In the genomic region with DNA sequence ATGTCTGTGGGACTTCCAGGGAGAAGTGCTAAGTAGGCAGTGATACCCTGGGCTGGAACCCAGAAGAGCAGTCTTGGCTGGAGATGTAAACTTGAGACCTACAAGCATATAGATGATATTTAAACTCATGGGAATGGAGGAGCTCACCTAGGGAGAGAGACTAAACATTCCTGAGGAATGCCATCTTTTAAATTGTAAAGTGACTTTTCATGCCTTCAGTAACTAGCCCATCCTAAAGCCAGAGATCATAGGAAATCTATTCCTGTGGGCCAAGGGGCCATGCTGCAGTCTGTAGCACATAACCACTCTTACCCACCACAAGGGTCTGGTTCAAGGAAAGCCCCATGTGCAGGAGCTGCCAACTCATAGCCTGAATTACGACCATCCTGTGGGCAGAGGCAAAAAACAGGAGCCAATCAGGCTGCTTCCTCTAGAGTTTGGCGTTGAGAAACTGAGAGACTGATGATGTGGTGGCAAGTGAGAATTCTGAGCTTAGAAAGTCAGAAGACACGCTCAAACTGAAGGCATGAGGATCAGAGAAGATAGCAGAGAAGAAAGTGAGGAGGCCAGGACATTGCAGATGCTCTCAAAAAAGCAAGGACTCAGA, we compare ENCODE assay signal across 17 cellular contexts. TPM values are rescaled to one million over a fixed set of nuclear protein-coding genes. Genes with fewer than 3 reads are reported as not detected.
DNase-seq lines count a peak whose midpoint lies in the region; ATAC-seq and TF ChIP-seq lines count a peak whose summit lies in the region.
"Had no signal": no experiment of that assay in that cellular context is flagged by ENCODE, and none has a peak within 500 bp of the region (broad histone marks: within the 10 kb centered on the region; RNA-seq: fewer than 3 reads in every experiment).

No MANE protein-coding gene starts in this region.

- no peak overlapping the region for H3K4me3 ChIP-seq in thoracic aorta
- H3K4me3 ChIP-seq: ovary, thyroid gland had no signal

- H3K36me3 ChIP-seq in thoracic aorta = no peaks in the 10 kb centered on the region
- H3K36me3 ChIP-seq: ovary, thyroid gland had no signal

- TF ChIP-seq CTCF in thoracic aorta (IDR thresholded peaks at IDR 0.05) = no peak

- DNase-seq in activated naive CD4-positive, alpha-beta T cell treated with anti-CD3 and anti-CD28 coated beads for 36 hours = peak; percentile 47
- DNase-seq in activated naive CD4-positive, alpha-beta T cell treated with anti-CD3 and anti-CD28 coated beads, Interleukin-2, amount 10 ng/mL, durations not matched to agents 7 days and 5 days = no peak
- peak; percentile 59 for DNase-seq in T-helper 2 cell treated with Interferon-gamma antibody and Interleukin-4, amounts not matched to agents 5 μg/mL and 100 μg/mL, for 36 hours (ENCODE audit: low spot score)
- no peak for DNase-seq in thoracic aorta (ENCODE audit: low spot score)
- no peak for DNase-seq in SKM-1 treated with dmso at 0.1 percent for 144 hours (lab: John Stamatoyannopoulos, UW; ENCODE audit: unreplicated experiment)
- DNase-seq in Right ventricle myocardium inferior (ENCODE audit: missing footprints) = no peak
- DNase-seq: activated naive CD4-positive, alpha-beta T cell treated with anti-CD3 and anti-CD28 coated beads, Interleukin-2, amount 50 U/mL, for 16 hours; central memory CD4-positive, alpha-beta T cell; Kasumi-1; midbrain; NCI-H187; NCI-H774; ovary; RPMI8226; thyroid gland had no signal

- H3K27me3 Mint-ChIP-seq in activated naive CD4-positive, alpha-beta T cell treated with anti-CD3 and anti-CD28 coated beads for 36 hours (ENCODE audit: low read depth) = no peaks in the 10 kb centered on the region
- peaks cover 8% of the 10 kb centered on the region for H3K27me3 Mint-ChIP-seq in activated naive CD4-positive, alpha-beta T cell treated with anti-CD3 and anti-CD28 coated beads, Interleukin-2, amount 10 ng/mL, durations not matched to agents 7 days and 5 days
- peaks cover 2% of the 10 kb centered on the region for H3K27me3 Mint-ChIP-seq in T-helper 2 cell treated with Interferon-gamma antibody and Interleukin-4, amounts not matched to agents 5 μg/mL and 100 μg/mL, for 36 hours (ENCODE audit: low read depth)

- H3K4me1 Mint-ChIP-seq in activated naive CD4-positive, alpha-beta T cell treated with anti-CD3 and anti-CD28 coated beads for 36 hours (ENCODE audit: low read depth) = peaks cover 6% of the 10 kb centered on the region
- H3K4me1 Mint-ChIP-seq in activated naive CD4-positive, alpha-beta T cell treated with anti-CD3 and anti-CD28 coated beads, Interleukin-2, amount 10 ng/mL, durations not matched to agents 7 days and 5 days = peaks cover 7% of the 10 kb centered on the region
- peaks cover 47% of the 10 kb centered on the region for H3K4me1 Mint-ChIP-seq in T-helper 2 cell treated with Interferon-gamma antibody and Interleukin-4, amounts not matched to agents 5 μg/mL and 100 μg/mL, for 36 hours (ENCODE audit: low read depth)

- no peaks in the 10 kb centered on the region for H3K9me3 Mint-ChIP-seq in activated naive CD4-positive, alpha-beta T cell treated with anti-CD3 and anti-CD28 coated beads for 36 hours
- H3K9me3 Mint-ChIP-seq in activated naive CD4-positive, alpha-beta T cell treated with anti-CD3 and anti-CD28 coated beads, Interleukin-2, amount 10 ng/mL, durations not matched to agents 7 days and 5 days = no peaks in the 10 kb centered on the region
- H3K9me3 Mint-ChIP-seq in T-helper 2 cell treated with Interferon-gamma antibody and Interleukin-4, amounts not matched to agents 5 μg/mL and 100 μg/mL, for 36 hours = no peaks in the 10 kb centered on the region

- peaks cover 16 to 56% of the 10 kb centered on the region in 2 donors for H3K4me1 ChIP-seq in thoracic aorta (ENCODE audit: control insufficient read depth in 1 of 2, low read depth in 2 of 2)

- no peaks in the 10 kb centered on the region for H3K27me3 ChIP-seq in thoracic aorta (replicated peaks; ENCODE audit: insufficient read depth)
- H3K27me3 ChIP-seq: ovary, thyroid gland had no signal

- CTCF ChIA-PET in activated naive CD4-positive, alpha-beta T cell treated with anti-CD3 and anti-CD28 coated beads for 36 hours (lab: Charles Lee) = interaction anchor here (1.7 kb wide), 1 partner anchor 44 kb away, joined by 5 read pairs; no protein-coding TSS in a partner anchor
- CTCF ChIA-PET in activated naive CD4-positive, alpha-beta T cell treated with anti-CD3 and anti-CD28 coated beads, Interleukin-2, amount 10 ng/mL, durations not matched to agents 7 days and 5 days (lab: Charles Lee) = interaction anchor here (1.1 to 1.3 kb wide), 2 partner anchors 10 to 33 kb away, joined by 3 read pairs; no protein-coding TSS in a partner anchor

- no peak overlapping the region for H3K27ac Mint-ChIP-seq in activated naive CD4-positive, alpha-beta T cell treated with anti-CD3 and anti-CD28 coated beads for 36 hours
- H3K27ac Mint-ChIP-seq in activated naive CD4-positive, alpha-beta T cell treated with anti-CD3 and anti-CD28 coated beads, Interleukin-2, amount 10 ng/mL, durations not matched to agents 7 days and 5 days = no peak overlapping the region
- peak overlapping the region; percentile 21 for H3K27ac Mint-ChIP-seq in T-helper 2 cell treated with Interferon-gamma antibody and Interleukin-4, amounts not matched to agents 5 μg/mL and 100 μg/mL, for 36 hours

- H3K36me3 Mint-ChIP-seq in activated naive CD4-positive, alpha-beta T cell treated with anti-CD3 and anti-CD28 coated beads for 36 hours (ENCODE audit: low read depth) = no peaks in the 10 kb centered on the region
- no peaks in the 10 kb centered on the region for H3K36me3 Mint-ChIP-seq in activated naive CD4-positive, alpha-beta T cell treated with anti-CD3 and anti-CD28 coated beads, Interleukin-2, amount 10 ng/mL, durations not matched to agents 7 days and 5 days
- H3K36me3 Mint-ChIP-seq in T-helper 2 cell treated with Interferon-gamma antibody and Interleukin-4, amounts not matched to agents 5 μg/mL and 100 μg/mL, for 36 hours (ENCODE audit: low read depth) = peaks cover 3% of the 10 kb centered on the region

- H3K27ac ChIP-seq in thoracic aorta = peak overlapping the region; percentile 48 to 64
- H3K27ac ChIP-seq: ovary, thyroid gland had no signal

- ATAC-seq in HG02678 (IDR thresholded peaks at IDR 0.05; ENCODE audit: unreplicated experiment) = peak; percentile 76
- ATAC-seq in thoracic aorta (ENCODE audit: insufficient number of reproducible peaks, low FRiP score, low read depth) = no peak
- no peak for ATAC-seq in Right ventricle myocardium inferior
- ATAC-seq in HG03175 (IDR thresholded peaks at IDR 0.05; ENCODE audit: unreplicated experiment) = no peak

- intact Hi-C loops in activated naive CD4-positive, alpha-beta T cell treated with anti-CD3 and anti-CD28 coated beads for 36 hours (cut with micrococcal nuclease) = no loop called here
- intact Hi-C loops in Right ventricle myocardium inferior (cut with DNase I) = no loop called here

- H3K4me3 Mint-ChIP-seq in activated naive CD4-positive, alpha-beta T cell treated with anti-CD3 and anti-CD28 coated beads for 36 hours = no peak overlapping the region
- H3K4me3 Mint-ChIP-seq in activated naive CD4-positive, alpha-beta T cell treated with anti-CD3 and anti-CD28 coated beads, Interleukin-2, amount 10 ng/mL, durations not matched to agents 7 days and 5 days = no peak overlapping the region
- H3K4me3 Mint-ChIP-seq in T-helper 2 cell treated with Interferon-gamma antibody and Interleukin-4, amounts not matched to agents 5 μg/mL and 100 μg/mL, for 36 hours = no peak overlapping the region

- no peaks in the 10 kb centered on the region for H3K9me3 ChIP-seq in thoracic aorta
- H3K9me3 ChIP-seq: ovary, thyroid gland had no signal

RNA-seq across cellular contexts. Expression of a gene that starts 37.5 kb away (rescaled TPM):
- total RNA-seq in activated naive CD4-positive, alpha-beta T cell treated with anti-CD3 and anti-CD28 coated beads for 36 hours = 1 to 10 TPM; 3.7 to 5.0 TPM
- total RNA-seq in thoracic aorta (10 to 100 TPM; 55.0 to 59.6 TPM), Right ventricle myocardium inferior (47.3 TPM)

Comparison
In these comparisons a context has a peak if more than half of its experiments do, and no peak if none do; other contexts are left out.
1. DNase-seq: peak in activated naive CD4-positive, alpha-beta T cell treated with anti-CD3 and anti-CD28 coated beads for 36 hours (single experiment) and T-helper 2 cell treated with Interferon-gamma antibody and Interleukin-4, amounts not matched to agents 5 μg/mL and 100 μg/mL, for 36 hours (single experiment); none in activated naive CD4-positive, alpha-beta T cell treated with anti-CD3 and anti-CD28 coated beads, Interleukin-2, amount 10 ng/mL, durations not matched to agents 7 days and 5 days (single experiment), thoracic aorta (single experiment), SKM-1 treated with dmso at 0.1 percent for 144 hours (single experiment) and Right ventricle myocardium inferior (single experiment).